9 cellular contexts compared by ENCODE assay signal in genomic region chrX:42119076-42119475, GRCh38.
DNase-seq lines count a peak whose midpoint lies in the region; ATAC-seq and TF ChIP-seq lines count a peak whose summit lies in the region.
"Had no signal": no experiment of that assay in that cellular context is flagged by ENCODE, and none has a peak within 500 bp of the region (broad histone marks: within the 10 kb centered on the region; RNA-seq: fewer than 3 reads in every experiment).

No MANE protein-coding gene starts in this region.

- no peaks in the 10 kb centered on the region for H4K20me1 ChIP-seq in osteoblast (ENCODE audit: insufficient read depth, low read length)

- H3K79me2 ChIP-seq in osteoblast (ENCODE audit: insufficient read depth, low read length): no peaks in the 10 kb centered on the region

- TF ChIP-seq POLR2A in ovary (IDR thresholded peaks at IDR 0.05): no peak

- intact Hi-C loops in ovary (cut with DNase I): no loop called here

- H3K27ac ChIP-seq in ovary (no peak overlapping the region), osteoblast (ENCODE audit: low read depth, low read length) (no peak overlapping the region)

- H3K36me3 ChIP-seq in ovary (no peaks in the 10 kb centered on the region), osteoblast (ENCODE audit: insufficient read depth, low read length) (no peaks in the 10 kb centered on the region)

- no peak for ATAC-seq in HG03354 (IDR thresholded peaks at IDR 0.05; ENCODE audit: poor library complexity, severe bottlenecking, unreplicated experiment)

- 76 to 91% (median 88%) methylated on average over 1 of the region's 1 CpG for WGBS in ovary, 3 donors

- no peak for TF ChIP-seq EP300 in ovary (IDR thresholded peaks at IDR 0.05)

- no peaks in the 10 kb centered on the region for H3K4me1 ChIP-seq in ovary (ENCODE audit: insufficient read depth)
- H3K4me1 ChIP-seq in osteoblast (ENCODE audit: insufficient read depth, low read length): no peaks in the 10 kb centered on the region

- H2AFZ ChIP-seq in osteoblast (ENCODE audit: low read length): no peak overlapping the region

- DNase-seq in HS-5 (ENCODE audit: low read depth) (peak; percentile 46), NCI-H345 treated with DMSO at 0.1 percent for 48 hours (lab: John Stamatoyannopoulos, UW; ENCODE audit: unreplicated experiment) (peak; percentile 91), cardiac fibroblast (ENCODE audit: low read depth in 2 of 2) (peak; percentile 90), skeletal muscle cell (ENCODE audit: low read depth) (peak; percentile 48), ovary (no peak), osteoblast (ENCODE audit: insufficient read length, low spot score, missing footprints) (no peak)
- DNase-seq: cortex of kidney, GOT3 had no signal

- H3K4me3 ChIP-seq in cardiac fibroblast (replicated peaks in 1 of 2; ENCODE audit: low read depth in 2 of 2, low read length in 2 of 2) (no peak overlapping the region), skeletal muscle cell (ENCODE audit: low read depth, low read length) (no peak overlapping the region), ovary (no peak overlapping the region), osteoblast (ENCODE audit: insufficient read depth, low read length) (no peak overlapping the region)

- H3K27me3 ChIP-seq in ovary (no peaks in the 10 kb centered on the region), osteoblast (ENCODE audit: insufficient read depth, low read length) (no peaks in the 10 kb centered on the region)

- H3K9me3 ChIP-seq in ovary (no peaks in the 10 kb centered on the region), osteoblast (ENCODE audit: low read depth, low read length) (no peaks in the 10 kb centered on the region)

- no peak overlapping the region for H3K4me2 ChIP-seq in osteoblast (ENCODE audit: insufficient read depth, low read length)

- TF ChIP-seq CTCF in cardiac fibroblast (IDR thresholded peaks at IDR 0.05; ENCODE audit: low read depth, low read length) (no peak), ovary (IDR thresholded peaks at IDR 0.05) (no peak), osteoblast (IDR thresholded peaks at IDR 0.05; ENCODE audit: extremely low read depth, low read depth, low read length) (no peak)

Comparison
In these comparisons a context has a peak if more than half of its experiments do, and no peak if none do; other contexts are left out.
1. DNase-seq: peak in HS-5 (single experiment), NCI-H345 treated with DMSO at 0.1 percent for 48 hours (single experiment), cardiac fibroblast (2 of 2) and skeletal muscle cell (single experiment); none in ovary (0 of 5) and osteoblast (single experiment).